ENCODE assay signal across 8 cellular contexts in the genomic region with DNA sequence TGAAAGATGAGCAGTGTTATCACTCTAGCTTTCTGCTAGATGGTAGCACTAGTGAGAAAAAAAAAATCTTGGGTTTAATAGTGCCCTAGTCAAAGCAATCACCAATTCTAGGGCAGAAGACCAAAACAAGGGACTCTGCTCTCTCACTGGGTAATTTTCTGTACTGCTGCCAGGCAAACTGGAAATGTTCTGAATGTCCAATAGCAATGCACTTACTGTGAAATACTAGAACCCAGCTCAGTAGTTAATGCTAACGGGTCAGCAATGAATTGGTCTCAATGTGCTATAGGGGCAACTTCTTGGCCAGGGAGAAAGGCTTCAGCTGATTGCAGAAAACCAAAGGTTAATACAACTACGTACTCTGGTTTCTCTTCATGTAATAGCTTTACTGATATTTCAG. TPM values are rescaled to one million over a fixed set of nuclear protein-coding genes. Genes with fewer than 3 reads are reported as not detected.
A peak's percentile ranks its signal among the peaks of the same experiment; 100 is the strongest.
DNase-seq lines count a peak whose midpoint lies in the region; ATAC-seq and TF ChIP-seq lines count a peak whose summit lies in the region.

No MANE protein-coding gene starts in this region.

- peaks cover 59% of the 10 kb centered on the region for H3K4me1 Mint-ChIP-seq in CD4-positive, alpha-beta T cell (ENCODE audit: low read depth)
- peaks cover 47% of the 10 kb centered on the region for H3K4me1 Mint-ChIP-seq in osteocyte (ENCODE audit: unreplicated experiment)

- no peaks in the 10 kb centered on the region for H3K9me3 Mint-ChIP-seq in CD4-positive, alpha-beta T cell
- no peaks in the 10 kb centered on the region for H3K9me3 Mint-ChIP-seq in osteocyte (ENCODE audit: unreplicated experiment)

- no peak overlapping the region for H2AFZ ChIP-seq in OCI-LY3 (ENCODE audit: low read depth, low read length)

- peak overlapping the region; percentile 89; the same call in 1 of the 2 replicates for H3K4me2 ChIP-seq in OCI-LY3 (ENCODE audit: low read length)

- no peaks in the 10 kb centered on the region for H3K27me3 ChIP-seq in CD4-positive, alpha-beta T cell (ENCODE audit: control insufficient read depth, insufficient read depth, low read length)
- no peaks in the 10 kb centered on the region for H3K27me3 ChIP-seq in OCI-LY3 (ENCODE audit: low read depth, low read length)

- no peaks in the 10 kb centered on the region for H3K27me3 Mint-ChIP-seq in CD4-positive, alpha-beta T cell
- H3K27me3 Mint-ChIP-seq in osteocyte (ENCODE audit: unreplicated experiment): no peaks in the 10 kb centered on the region

- ATAC-seq in CD4-positive, alpha-beta T cell (ENCODE audit: poor library complexity): no peak
- ATAC-seq in GM21390 (IDR thresholded peaks at IDR 0.05; ENCODE audit: unreplicated experiment) (no peak), HG03108 (IDR thresholded peaks at IDR 0.05; ENCODE audit: unreplicated experiment) (no peak)

- no peak overlapping the region for H3K9ac ChIP-seq in OCI-LY3 (ENCODE audit: low read length)

- CTCF ChIA-PET in CD4-positive, alpha-beta T cell (lab: Charles Lee): interaction anchor here (0.9 to 7.6 kb wide), 5 partner anchors 13 to 956 kb away, joined by 3 to 31 read pairs (median 5); a partner anchor contains a TSS
- CTCF ChIA-PET in HEK293T (lab: Yijun Ruan, JAX): interaction anchor here (0.6 kb wide), 1 partner anchor 542 kb away, joined by 3 read pairs; no protein-coding TSS in a partner anchor

- no peaks in the 10 kb centered on the region for H4K20me1 ChIP-seq in OCI-LY3 (ENCODE audit: insufficient read depth, low read length)

- peaks cover 32% of the 10 kb centered on the region for H3K4me1 ChIP-seq in OCI-LY3 (ENCODE audit: low read length)

- H3K4me3 Mint-ChIP-seq in CD4-positive, alpha-beta T cell: peak overlapping the region; percentile 99
- H3K4me3 Mint-ChIP-seq in osteocyte (ENCODE audit: unreplicated experiment): peak overlapping the region; percentile 97

- no peaks in the 10 kb centered on the region for H3K9me3 ChIP-seq in CD4-positive, alpha-beta T cell (ENCODE audit: control insufficient read depth, low read length)
- no peaks in the 10 kb centered on the region for H3K9me3 ChIP-seq in OCI-LY3 (ENCODE audit: insufficient read depth, low read length)

- H3K4me3 ChIP-seq in OCI-LY3 (ENCODE audit: low read length): no peak overlapping the region

- POLR2A ChIA-PET in CD4-positive, alpha-beta T cell (lab: Charles Lee): interaction anchor here (2.2 kb wide), 1 partner anchor 51 kb away, joined by 12 read pairs; a partner anchor contains a TSS
- POLR2A ChIA-PET in HEK293T (lab: Yijun Ruan, JAX): interaction anchor here (0.6 to 6.6 kb wide), 4 partner anchors 52 to 244 kb away, joined by 3 to 71 read pairs (median 4); a partner anchor contains a TSS

- peaks cover 19% of the 10 kb centered on the region for H3K36me3 Mint-ChIP-seq in CD4-positive, alpha-beta T cell (ENCODE audit: low read depth)
- H3K36me3 Mint-ChIP-seq in osteocyte (ENCODE audit: unreplicated experiment): peaks cover 2% of the 10 kb centered on the region

- intact Hi-C loops in CD4-positive, alpha-beta T cell (cut with DNase I, micrococcal nuclease): loop anchor here in 1 of 2 experiments (5.0 kb wide), 1 partner anchor 82 kb away; no protein-coding TSS in a partner anchor

- H3K27ac ChIP-seq in CD4-positive, alpha-beta T cell (ENCODE audit: low read depth, low read length): no peak overlapping the region
- H3K27ac ChIP-seq in OCI-LY3 (ENCODE audit: low read length) (no peak overlapping the region), epithelial cell of prostate (peak overlapping the region; percentile 74)

- peaks cover 49% of the 10 kb centered on the region for H3K79me2 ChIP-seq in OCI-LY3 (ENCODE audit: low read length)

- no peak for TF ChIP-seq CTCF in CD4-positive, alpha-beta T cell (IDR thresholded peaks at IDR 0.05)
- TF ChIP-seq CTCF in OCI-LY3 (IDR thresholded peaks at IDR 0.05; ENCODE audit: low read depth, low read length): no peak
- TF ChIP-seq CTCF in osteocyte (IDR thresholded peaks at IDR 0.05): no peak

- H3K27ac Mint-ChIP-seq in CD4-positive, alpha-beta T cell: peak overlapping the region; percentile 91
- H3K27ac Mint-ChIP-seq in osteocyte (ENCODE audit: unreplicated experiment): peak overlapping the region; percentile 98

- no peak for DNase-seq in CD4-positive, alpha-beta T cell
- DNase-seq in epithelial cell of prostate (ENCODE audit: low read depth, low spot score): no peak
- DNase-seq in osteocyte (ENCODE audit: extremely low spot score, unreplicated experiment): no peak
- DNase-seq in HEK293T (ENCODE audit: extremely low spot score): no peak
- no peak for DNase-seq in Kasumi-1 (lab: John Stamatoyannopoulos, UW)

- no peaks in the 10 kb centered on the region for H3K36me3 ChIP-seq in OCI-LY3 (replicated peaks; ENCODE audit: low read depth, low read length)

TF ChIP-seq in HEK293T, 16 proteins besides CTCF, POLR2A, EP300 and RAD21:
- TF ChIP-seq SP1 (IDR thresholded peaks at IDR 0.05) (no peak), L3MBTL2 (conservative IDR thresholded peaks at IDR 0.05) (no peak), NFRKB (IDR thresholded peaks at IDR 0.05) (no peak), CTBP1 (IDR thresholded peaks at IDR 0.05; ENCODE audit: borderline replicate concordance) (no peak), FOXM1 (IDR thresholded peaks at IDR 0.05; ENCODE audit: borderline replicate concordance) (no peak), BHLHE40 (IDR thresholded peaks at IDR 0.05; ENCODE audit: borderline replicate concordance) (no peak), LEF1 (IDR thresholded peaks at IDR 0.05; ENCODE audit: borderline replicate concordance) (no peak), ELF4 (IDR thresholded peaks at IDR 0.05) (no peak), HDGF (IDR thresholded peaks at IDR 0.05; ENCODE audit: borderline replicate concordance) (no peak)
- TF ChIP-seq, protein P1, sequence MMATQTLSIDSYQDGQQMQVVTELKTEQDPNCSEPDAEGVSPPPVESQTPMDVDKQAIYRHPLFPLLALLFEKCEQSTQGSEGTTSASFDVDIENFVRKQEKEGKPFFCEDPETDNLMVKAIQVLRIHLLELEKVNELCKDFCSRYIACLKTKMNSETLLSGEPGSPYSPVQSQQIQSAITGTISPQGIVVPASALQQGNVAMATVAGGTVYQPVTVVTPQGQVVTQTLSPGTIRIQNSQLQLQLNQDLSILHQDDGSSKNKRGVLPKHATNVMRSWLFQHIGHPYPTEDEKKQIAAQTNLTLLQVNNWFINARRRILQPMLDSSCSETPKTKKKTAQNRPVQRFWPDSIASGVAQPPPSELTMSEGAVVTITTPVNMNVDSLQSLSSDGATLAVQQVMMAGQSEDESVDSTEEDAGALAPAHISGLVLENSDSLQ (IDR thresholded peaks at IDR 0.05): no peak

RNA-seq across cellular contexts. Expression of a gene that starts 2.2 kb away (rescaled TPM):
- 10 to 100 TPM; 13.3 to 14.3 TPM for total RNA-seq in CD4-positive, alpha-beta T cell
- 46.6 and 50.0 TPM in 2 replicates for total RNA-seq in osteocyte

RNA-seq across cellular contexts. Expression of a gene that starts 51.9 kb away (rescaled TPM):
- 100 to 1,000 TPM; 235 to 245 TPM for total RNA-seq in CD4-positive, alpha-beta T cell
- total RNA-seq in osteocyte: 294 TPM in 2 replicates
